9 cellular contexts compared by ENCODE assay signal in the genomic region with DNA sequence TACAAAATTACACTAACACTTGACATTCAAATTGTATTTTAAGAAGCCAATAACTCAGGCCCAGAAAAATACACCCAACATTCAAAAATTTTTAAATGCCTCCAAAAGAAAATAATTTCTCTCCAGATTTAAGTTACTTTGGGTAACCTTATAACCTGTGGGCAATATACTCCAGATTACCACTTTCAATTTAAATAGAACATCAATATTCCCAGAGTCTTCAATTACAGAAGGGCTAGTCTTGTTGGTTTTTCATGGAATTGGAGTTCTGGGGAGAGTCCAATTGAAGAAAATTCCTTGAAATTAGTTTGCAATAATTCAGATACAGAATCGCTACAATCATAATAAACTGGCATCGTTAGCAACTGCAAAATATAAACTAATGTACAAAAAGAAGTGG. TPM values are rescaled to one million over a fixed set of nuclear protein-coding genes. Genes with fewer than 3 reads are reported as not detected.
A peak's percentile ranks its signal among the peaks of the same experiment; 100 is the strongest.
DNase-seq lines count a peak whose midpoint lies in the region; ATAC-seq, FAIRE-seq and TF ChIP-seq lines count a peak whose summit lies in the region.
"Had no signal": no experiment of that assay in that cellular context is flagged by ENCODE, and none has a peak within 500 bp of the region (broad histone marks: within the 10 kb centered on the region; RNA-seq: fewer than 3 reads in every experiment).

No MANE protein-coding gene starts in this region.

- H3K4me1 ChIP-seq in gastrocnemius medialis (peaks cover 27 to 33% of the 10 kb centered on the region in 2 donors), small intestine (ENCODE audit: control insufficient read depth in 2 of 2, insufficient read depth in 1 of 2, low read depth in 1 of 2, low read length in 1 of 2) (peaks cover 2 to 11% of the 10 kb centered on the region in 2 donors)

- 0 to 7% (median 1%) methylated on average over 2 of the region's 2 CpGs for WGBS in small intestine, 3 donors

- H3K4me3 ChIP-seq in GM12865 (ENCODE audit: low read depth, low read length) = peak overlapping the region; percentile 64
- peak overlapping the region; percentile 99 for H3K4me3 ChIP-seq in SK-N-MC
- peak overlapping the region; percentile 69 for H3K4me3 ChIP-seq in fibroblast of pulmonary artery (replicated peaks; ENCODE audit: low read depth, low read length)
- peak overlapping the region; percentile 86 to 96 (median 90) for H3K4me3 ChIP-seq in gastrocnemius medialis
- H3K4me3 ChIP-seq in small intestine (ENCODE audit: low read depth in 1 of 2, low read length in 2 of 2) = peak overlapping the region in 1 of 2 donors; percentile 93

- H3K36me3 ChIP-seq in SK-N-MC (ENCODE audit: insufficient read depth, low read length) = peaks cover 35% of the 10 kb centered on the region
- no peaks in the 10 kb centered on the region for H3K36me3 ChIP-seq in gastrocnemius medialis
- peaks cover 0 to 3% of the 10 kb centered on the region in 2 donors for H3K36me3 ChIP-seq in small intestine (ENCODE audit: control insufficient read depth in 2 of 2, insufficient read depth in 2 of 2, low read length in 2 of 2)

- H3K9me3 ChIP-seq in SK-N-MC (ENCODE audit: low read depth, low read length) (no peaks in the 10 kb centered on the region), gastrocnemius medialis (no peaks in the 10 kb centered on the region), small intestine (ENCODE audit: control insufficient read depth, low read depth) (no peaks in the 10 kb centered on the region)

- in situ Hi-C loops in gastrocnemius medialis (cut with MboI; ENCODE audit: low sequenced_read_pairs in 4 of 4) = loop anchor here in 1 of 4 donors (25.0 kb wide), 2 partner anchors 529 to 604 kb away; a partner anchor contains a TSS

- H3K27me3 ChIP-seq in gastrocnemius medialis = no peaks in the 10 kb centered on the region
- H3K27me3 ChIP-seq in small intestine (ENCODE audit: control insufficient read depth in 2 of 2, insufficient read depth in 2 of 2, low read length in 2 of 2) = no peaks in the 10 kb centered on the region

- DNase-seq in GM12865 (ENCODE audit: low read depth) (no peak), SK-N-MC (ENCODE audit: low read depth, low spot score) (no peak), fibroblast of pulmonary artery (ENCODE audit: low read depth) (no peak), gastrocnemius medialis (no peak), small intestine (no peak), NCI-H1105 (lab: John Stamatoyannopoulos, UW) (no peak), NK-92 (lab: John Stamatoyannopoulos, UW; ENCODE audit: unreplicated experiment) (no peak)
- DNase-seq: NCI-H446 had no signal

- no peak for TF ChIP-seq POLR2A in gastrocnemius medialis (IDR thresholded peaks at IDR 0.05)

- intact Hi-C loops in gastrocnemius medialis (cut with DNase I; ENCODE audit: low total_unique reads) = no loop called here

- no peak overlapping the region for H3K27ac ChIP-seq in SK-N-MC
- H3K27ac ChIP-seq in gastrocnemius medialis = peak overlapping the region; percentile 92 to 97 (median 96)
- H3K27ac ChIP-seq in small intestine (ENCODE audit: low read depth in 1 of 2, low read length in 1 of 2) = no peak overlapping the region

- ATAC-seq in gastrocnemius medialis = no peak
- ATAC-seq in HG03139 (IDR thresholded peaks at IDR 0.05; ENCODE audit: unreplicated experiment) = no peak

- no peak for FAIRE-seq in small intestine (lab: Jason Lieb, UNC)

- H3K9ac ChIP-seq in SK-N-MC (ENCODE audit: insufficient read length) = peak overlapping the region; percentile 99

- TF ChIP-seq CTCF in GM12865 (IDR thresholded peaks at IDR 0.05; ENCODE audit: insufficient read depth, low read depth, low read length, missing control alignments) (no peak), fibroblast of pulmonary artery (IDR thresholded peaks at IDR 0.05; ENCODE audit: low read length, missing control alignments) (no peak), gastrocnemius medialis (IDR thresholded peaks at IDR 0.05 in 4 of 5, conservative IDR thresholded peaks at IDR 0.05 in 1 of 5) (no peak)

RNA-seq across cellular contexts. Expression of a gene that starts 2.0 kb away (rescaled TPM):
- total RNA-seq in gastrocnemius medialis = 10 to 100 TPM; 38.8 to 53.3 (median 44.6) TPM
- 10 to 100 TPM; 55.9 to 78.5 (median 57.5) TPM for polyA plus RNA-seq in small intestine

Comparison
In these comparisons a context has a peak if more than half of its experiments do, and no peak if none do; other contexts are left out.
1. H3K27ac ChIP-seq: peak in gastrocnemius medialis (4 of 4); none in SK-N-MC (single experiment) and small intestine (0 of 2).